ENCODE assay signal across 1 cellular context in genomic region chr17:57044976-57045867, GRCh38.
TF ChIP-seq lines count a peak whose summit lies in the region.

No MANE protein-coding gene starts in this region.

TF ChIP-seq in IMR-90, 13 proteins besides CTCF, POLR2A, EP300 and RAD21 (continued from another document):
- TF ChIP-seq USF2 (IDR thresholded peaks at IDR 0.05; ENCODE audit: low read depth, low read length): no peak
- TF ChIP-seq MAZ (IDR thresholded peaks at IDR 0.05; ENCODE audit: borderline replicate concordance, low read depth, low read length): no peak
- TF ChIP-seq FOS (IDR thresholded peaks at IDR 0.05; ENCODE audit: low read depth, low read length): no peak
